Comparison of ENCODE assay signal across 1 cellular context in the genomic region with DNA sequence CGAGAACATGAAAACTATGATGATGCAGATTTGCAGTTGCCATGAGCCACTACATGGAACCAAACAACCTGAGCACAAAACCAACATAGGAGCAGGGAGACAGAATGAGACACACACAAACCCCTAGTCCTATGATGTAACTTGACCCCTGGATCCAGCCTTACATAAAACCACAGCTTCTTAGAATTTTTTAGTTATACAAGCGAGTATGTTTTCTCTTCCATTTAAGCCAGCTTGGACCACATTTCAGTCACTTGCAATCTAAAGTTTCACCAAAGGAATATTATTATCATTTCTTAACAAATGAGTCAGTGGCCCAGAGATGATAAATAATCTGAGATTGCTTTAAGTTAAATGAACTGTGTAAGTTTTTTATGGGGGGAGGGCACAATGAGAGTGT.
TF ChIP-seq lines count a peak whose summit lies in the region.

No MANE protein-coding gene starts in this region.

TF ChIP-seq in SK-N-SH treated with all-trans-retinoic acid at 6 μM for 48 hours, 23 proteins besides CTCF, POLR2A, EP300 and RAD21 (continued from another document):
- TF ChIP-seq, protein P1, sequence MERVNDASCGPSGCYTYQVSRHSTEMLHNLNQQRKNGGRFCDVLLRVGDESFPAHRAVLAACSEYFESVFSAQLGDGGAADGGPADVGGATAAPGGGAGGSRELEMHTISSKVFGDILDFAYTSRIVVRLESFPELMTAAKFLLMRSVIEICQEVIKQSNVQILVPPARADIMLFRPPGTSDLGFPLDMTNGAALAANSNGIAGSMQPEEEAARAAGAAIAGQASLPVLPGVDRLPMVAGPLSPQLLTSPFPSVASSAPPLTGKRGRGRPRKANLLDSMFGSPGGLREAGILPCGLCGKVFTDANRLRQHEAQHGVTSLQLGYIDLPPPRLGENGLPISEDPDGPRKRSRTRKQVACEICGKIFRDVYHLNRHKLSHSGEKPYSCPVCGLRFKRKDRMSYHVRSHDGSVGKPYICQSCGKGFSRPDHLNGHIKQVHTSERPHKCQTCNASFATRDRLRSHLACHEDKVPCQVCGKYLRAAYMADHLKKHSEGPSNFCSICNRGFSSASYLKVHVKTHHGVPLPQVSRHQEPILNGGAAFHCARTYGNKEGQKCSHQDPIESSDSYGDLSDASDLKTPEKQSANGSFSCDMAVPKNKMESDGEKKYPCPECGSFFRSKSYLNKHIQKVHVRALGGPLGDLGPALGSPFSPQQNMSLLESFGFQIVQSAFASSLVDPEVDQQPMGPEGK (CRISPR knock-in tag; IDR thresholded peaks at IDR 0.05; ENCODE audit: borderline replicate concordance), result no peak
- no peak for TF ChIP-seq CSDC2 (CRISPR knock-in tag; IDR thresholded peaks at IDR 0.05)
- TF ChIP-seq ZNF565 (CRISPR knock-in tag; conservative IDR thresholded peaks at IDR 0.05; ENCODE audit: low read depth), result no peak
- no peak for TF ChIP-seq ARNTL (CRISPR knock-in tag; IDR thresholded peaks at IDR 0.05; ENCODE audit: borderline replicate concordance, low read depth)
- no peak for TF ChIP-seq ZFP3 (CRISPR knock-in tag; IDR thresholded peaks at IDR 0.05)
- no peak for TF ChIP-seq PPARA (CRISPR knock-in tag; IDR thresholded peaks at IDR 0.05; ENCODE audit: borderline replicate concordance)
- TF ChIP-seq, protein P2, sequence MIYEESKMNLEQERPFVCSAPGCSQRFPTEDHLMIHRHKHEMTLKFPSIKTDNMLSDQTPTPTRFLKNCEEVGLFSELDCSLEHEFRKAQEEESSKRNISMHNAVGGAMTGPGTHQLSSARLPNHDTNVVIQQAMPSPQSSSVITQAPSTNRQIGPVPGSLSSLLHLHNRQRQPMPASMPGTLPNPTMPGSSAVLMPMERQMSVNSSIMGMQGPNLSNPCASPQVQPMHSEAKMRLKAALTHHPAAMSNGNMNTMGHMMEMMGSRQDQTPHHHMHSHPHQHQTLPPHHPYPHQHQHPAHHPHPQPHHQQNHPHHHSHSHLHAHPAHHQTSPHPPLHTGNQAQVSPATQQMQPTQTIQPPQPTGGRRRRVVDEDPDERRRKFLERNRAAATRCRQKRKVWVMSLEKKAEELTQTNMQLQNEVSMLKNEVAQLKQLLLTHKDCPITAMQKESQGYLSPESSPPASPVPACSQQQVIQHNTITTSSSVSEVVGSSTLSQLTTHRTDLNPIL (CRISPR knock-in tag; IDR thresholded peaks at IDR 0.05; ENCODE audit: low read depth), result no peak
